Comparison of ENCODE assay signal across 18 cellular contexts in genomic region chr7:3950249-3950648, GRCh38.
DNase-seq lines count a peak whose midpoint lies in the region; ATAC-seq, FAIRE-seq and TF ChIP-seq lines count a peak whose summit lies in the region.
"Had no signal": no experiment of that assay in that cellular context is flagged by ENCODE, and none has a peak within 500 bp of the region (broad histone marks: within the 10 kb centered on the region; RNA-seq: fewer than 3 reads in every experiment).

No MANE protein-coding gene starts in this region.

- FAIRE-seq in urothelium cell line (lab: Jason Lieb, UNC) (peak; percentile 56), RCC 7860 (lab: Jason Lieb, UNC) (no peak)
- FAIRE-seq: K562 had no signal

- no TSS peak for BruUV-seq in MCF 10A (replicated peaks; lab: Mats Ljungman, UMichigan)

- POLR2A ChIA-PET in MCF 10A (lab: Yijun Ruan, JAX), result no interaction called here

- CTCF ChIA-PET in MCF 10A (lab: Yijun Ruan, JAX), result no interaction called here

- peaks cover 4% of the 10 kb centered on the region for H3K9me3 Mint-ChIP-seq in MCF 10A (ENCODE audit: unreplicated experiment)
- H3K9me3 Mint-ChIP-seq: activated naive CD8-positive, alpha-beta T cell treated with anti-CD3 and anti-CD28 coated beads, Interleukin-2, amount 10 ng/mL, durations not matched to agents 7 days and 5 days had no signal

- TF ChIP-seq CTCF in MCF 10A (IDR thresholded peaks at IDR 0.05; ENCODE audit: unreplicated experiment), result no peak

- no peaks in the 10 kb centered on the region for H3K27me3 Mint-ChIP-seq in MCF 10A (ENCODE audit: insufficient read depth, unreplicated experiment)

- H3K4me1 Mint-ChIP-seq in MCF 10A (ENCODE audit: insufficient read depth, unreplicated experiment), result no peaks in the 10 kb centered on the region
- H3K4me1 Mint-ChIP-seq: activated naive CD8-positive, alpha-beta T cell treated with anti-CD3 and anti-CD28 coated beads, Interleukin-2, amount 10 ng/mL, durations not matched to agents 7 days and 5 days had no signal

- H3K4me3 Mint-ChIP-seq in MCF 10A (ENCODE audit: unreplicated experiment), result no peak overlapping the region
- H3K4me3 Mint-ChIP-seq: activated naive CD8-positive, alpha-beta T cell treated with anti-CD3 and anti-CD28 coated beads, Interleukin-2, amount 10 ng/mL, durations not matched to agents 7 days and 5 days had no signal

- intact Hi-C loops in MCF 10A (cut with micrococcal nuclease), result no loop called here

- no peak overlapping the region for H3K27ac Mint-ChIP-seq in MCF 10A (ENCODE audit: low read depth, unreplicated experiment)
- H3K27ac Mint-ChIP-seq: activated naive CD8-positive, alpha-beta T cell treated with anti-CD3 and anti-CD28 coated beads, Interleukin-2, amount 10 ng/mL, durations not matched to agents 7 days and 5 days had no signal

- peak; percentile 72 for ATAC-seq in GM19438 (IDR thresholded peaks at IDR 0.05; ENCODE audit: low read depth, unreplicated experiment)
- peak; percentile 58 for ATAC-seq in GM21786 (IDR thresholded peaks at IDR 0.05; ENCODE audit: unreplicated experiment)
- ATAC-seq in HG03342 (IDR thresholded peaks at IDR 0.05; ENCODE audit: unreplicated experiment), result peak; percentile 78
- ATAC-seq: K562, lower lobe of right lung, Panc1 had no signal

- no peak for DNase-seq in urothelium cell line (ENCODE audit: low spot score)
- DNase-seq in MCF 10A (ENCODE audit: unreplicated experiment), result no peak
- no peak for DNase-seq in inferior parietal cortex (ENCODE audit: extremely low spot score)
- no peak for DNase-seq in RCC 7860 (ENCODE audit: low spot score)
- DNase-seq in stimulated activated naive CD4-positive, alpha-beta T cell (lab: John Stamatoyannopoulos, UW), result no peak
- DNase-seq: activated naive CD8-positive, alpha-beta T cell treated with anti-CD3 and anti-CD28 coated beads, Interleukin-2, amount 10 ng/mL, durations not matched to agents 7 days and 5 days; activated T-cell treated with anti-CD3 and anti-CD28 coated beads, Interleukin-2, amount 50 U/mL, for 48 hours; BE2C; GF-D8; lower lobe of right lung; NCI-H1092; NCI-H748 treated with DMSO at 0.1 percent for 48 hours; upper lobe of left lung had no signal

- no peaks in the 10 kb centered on the region for H3K36me3 Mint-ChIP-seq in MCF 10A (ENCODE audit: insufficient read depth, unreplicated experiment)
- H3K36me3 Mint-ChIP-seq: activated naive CD8-positive, alpha-beta T cell treated with anti-CD3 and anti-CD28 coated beads, Interleukin-2, amount 10 ng/mL, durations not matched to agents 7 days and 5 days had no signal
